ENCODE assay signal across 19 cellular contexts in genomic region chr17:60522889-60523626, GRCh38. TPM values are rescaled to one million over a fixed set of nuclear protein-coding genes. Genes with fewer than 3 reads are reported as not detected.
DNase-seq lines count a peak whose midpoint lies in the region; ATAC-seq and TF ChIP-seq lines count a peak whose summit lies in the region.
"Had no signal": no experiment of that assay in that cellular context is flagged by ENCODE, and none has a peak within 500 bp of the region (broad histone marks: within the 10 kb centered on the region; RNA-seq: fewer than 3 reads in every experiment).

No MANE protein-coding gene starts in this region.

- H3K4me1 Mint-ChIP-seq in MCF 10A (ENCODE audit: insufficient read depth, unreplicated experiment) (peaks cover 23% of the 10 kb centered on the region), type B pancreatic cell (ENCODE audit: unreplicated experiment) (peaks cover 10% of the 10 kb centered on the region)

- no peak overlapping the region for H3K9ac ChIP-seq in adipocyte (ENCODE audit: low read length)

- H3K36me3 ChIP-seq in breast epithelium (no peaks in the 10 kb centered on the region), adipocyte (ENCODE audit: control insufficient read depth, insufficient read depth, low read length, severe bottlenecking) (peaks cover 23% of the 10 kb centered on the region), sigmoid colon (peaks cover 0 to 16% (median 2%) of the 10 kb centered on the region in 4 donors)
- H3K36me3 ChIP-seq: right atrium auricular region, uterus had no signal

- CTCF ChIA-PET in MCF 10A (lab: Yijun Ruan, JAX): interaction anchor here (0.6 to 2.5 kb wide), 8 partner anchors 13 to 445 kb away, joined by 3 to 9 read pairs (median 3); no protein-coding TSS in a partner anchor

- POLR2A ChIA-PET in MCF 10A (lab: Yijun Ruan, JAX): interaction anchor here (0.5 to 6.4 kb wide), 7 partner anchors 9 to 359 kb away, joined by 3 to 113 read pairs (median 5); partner anchors contain the start of gene PPM1D

- H3K27me3 Mint-ChIP-seq in MCF 10A (ENCODE audit: insufficient read depth, unreplicated experiment) (no peaks in the 10 kb centered on the region), type B pancreatic cell (no peaks in the 10 kb centered on the region)
- H3K27me3 Mint-ChIP-seq: activated CD8-positive, alpha-beta memory T cell treated with anti-CD3 and anti-CD28 coated beads, Interleukin-2, amount 10 ng/mL, durations not matched to agents 7 days and 5 days; naive B cell had no signal

- H3K4me3 ChIP-seq in breast epithelium: peak overlapping the region in 1 of 3 donors; percentile 90
- peak overlapping the region; percentile 95 for H3K4me3 ChIP-seq in adipocyte (ENCODE audit: low read length)
- H3K4me3 ChIP-seq in foreskin fibroblast (ENCODE audit: low read depth in 1 of 2, low read length in 2 of 2): peak overlapping the region; percentile 90 to 94
- peak overlapping the region in 1 of 4 donors; percentile 85 for H3K4me3 ChIP-seq in sigmoid colon

- intact Hi-C loops in MCF 10A (cut with micrococcal nuclease): no loop called here
- intact Hi-C loops in breast epithelium (cut with DNase I; ENCODE audit: low total_unique reads): no loop called here
- intact Hi-C loops in sigmoid colon (cut with DNase I): no loop called here

- ATAC-seq in GM21529 (IDR thresholded peaks at IDR 0.05; ENCODE audit: unreplicated experiment): no peak
- ATAC-seq: activated CD8-positive, alpha-beta memory T cell treated with anti-CD3 and anti-CD28 coated beads, Interleukin-2, amount 10 ng/mL, durations not matched to agents 7 days and 5 days; activated naive CD4-positive, alpha-beta T cell treated with anti-CD3 and anti-CD28 coated beads, Interleukin-2, amount 50 U/mL, for 72 hours; left lung had no signal

- H3K27ac ChIP-seq in breast epithelium: no peak overlapping the region
- peak overlapping the region in 2 of 4 donors; percentile 98 to 99 for H3K27ac ChIP-seq in sigmoid colon
- H3K27ac ChIP-seq: epithelial cell of prostate, left lung, right atrium auricular region had no signal

- TF ChIP-seq EP300 in sigmoid colon (IDR thresholded peaks at IDR 0.05): no peak

- no peaks in the 10 kb centered on the region for H3K9me3 ChIP-seq in breast epithelium
- no peaks in the 10 kb centered on the region for H3K9me3 ChIP-seq in adipocyte (ENCODE audit: control insufficient read depth, low read length)
- no peaks in the 10 kb centered on the region for H3K9me3 ChIP-seq in sigmoid colon
- H3K9me3 ChIP-seq: left lung, right atrium auricular region, uterus had no signal

- DNase-seq in MCF 10A (ENCODE audit: unreplicated experiment) (no peak), breast epithelium (ENCODE audit: low spot score in 2 of 2) (no peak), adipocyte (ENCODE audit: low read depth) (peak; percentile 28), foreskin fibroblast (no peak), type B pancreatic cell (ENCODE audit: extremely low spot score, unreplicated experiment) (no peak), kidney glomerular epithelial cell (lab: John Stamatoyannopoulos, UW) (no peak), sigmoid colon (no peak)
- DNase-seq: activated CD8-positive, alpha-beta memory T cell treated with anti-CD3 and anti-CD28 coated beads, Interleukin-2, amount 10 ng/mL, durations not matched to agents 7 days and 5 days; DMS 273 treated with DMSO at 0.1 percent for 48 hours; GOT3; left lung; naive B cell; NCI-H1092; stimulated activated CD4-positive, alpha-beta T cell treated with anti-CD3 and anti-CD28 coated beads, Interleukin-4, amount 100 ng/mL, for 1 hour; uterus had no signal

- H3K4me3 Mint-ChIP-seq in MCF 10A (ENCODE audit: unreplicated experiment): peak overlapping the region; percentile 91
- H3K4me3 Mint-ChIP-seq in type B pancreatic cell: peak overlapping the region; percentile 15

- WGBS in sigmoid colon, 2 donors: 84 to 89% methylated on average over 3 of the region's 3 CpGs

- TF ChIP-seq POLR2A in breast epithelium (IDR thresholded peaks at IDR 0.05): no peak
- TF ChIP-seq POLR2A in sigmoid colon (IDR thresholded peaks at IDR 0.05): no peak

- H3K36me3 Mint-ChIP-seq in MCF 10A (ENCODE audit: insufficient read depth, unreplicated experiment) (peaks cover 30% of the 10 kb centered on the region), type B pancreatic cell (peaks cover 7% of the 10 kb centered on the region)

- H3K4me1 ChIP-seq in breast epithelium (no peaks in the 10 kb centered on the region), adipocyte (ENCODE audit: control insufficient read depth, insufficient read depth, low read length) (peaks cover 28% of the 10 kb centered on the region), sigmoid colon (peaks cover 0 to 50% (median 45%) of the 10 kb centered on the region in 4 donors)

- peak overlapping the region; percentile 13 for H3K27ac Mint-ChIP-seq in MCF 10A (ENCODE audit: low read depth, unreplicated experiment)
- no peak overlapping the region for H3K27ac Mint-ChIP-seq in type B pancreatic cell
- H3K27ac Mint-ChIP-seq: activated CD8-positive, alpha-beta memory T cell treated with anti-CD3 and anti-CD28 coated beads, Interleukin-2, amount 10 ng/mL, durations not matched to agents 7 days and 5 days; activated naive CD4-positive, alpha-beta T cell treated with anti-CD3 and anti-CD28 coated beads, Interleukin-2, amount 50 U/mL, for 72 hours had no signal

- no TSS peak for BruUV-seq in MCF 10A (replicated peaks; lab: Mats Ljungman, UMichigan)

- H3K9me3 Mint-ChIP-seq in MCF 10A (ENCODE audit: unreplicated experiment) (no peaks in the 10 kb centered on the region), type B pancreatic cell (peaks cover under 1% of the 10 kb centered on the region)
- H3K9me3 Mint-ChIP-seq: activated naive CD4-positive, alpha-beta T cell treated with anti-CD3 and anti-CD28 coated beads, Interleukin-2, amount 50 U/mL, for 72 hours; naive B cell had no signal

- TF ChIP-seq CTCF in MCF 10A (IDR thresholded peaks at IDR 0.05; ENCODE audit: unreplicated experiment): no peak
- TF ChIP-seq CTCF in breast epithelium (IDR thresholded peaks at IDR 0.05): no peak
- no peak for TF ChIP-seq CTCF in foreskin fibroblast (IDR thresholded peaks at IDR 0.05; ENCODE audit: low read depth, low read length)
- no peak for TF ChIP-seq CTCF in type B pancreatic cell (conservative IDR thresholded peaks at IDR 0.05)
- TF ChIP-seq CTCF in sigmoid colon (IDR thresholded peaks at IDR 0.05): no peak

- H3K27me3 ChIP-seq in breast epithelium: no peaks in the 10 kb centered on the region
- no peaks in the 10 kb centered on the region for H3K27me3 ChIP-seq in adipocyte (replicated peaks; ENCODE audit: control insufficient read depth, insufficient read depth, low read length)
- no peaks in the 10 kb centered on the region for H3K27me3 ChIP-seq in sigmoid colon
- H3K27me3 ChIP-seq: left lung, right atrium auricular region, uterus had no signal

RNA-seq across cellular contexts. Expression of gene APPBP2, which starts 3.0 kb away (rescaled TPM):
- 33.1 and 39.6 TPM in 2 replicates for total RNA-seq in MCF 10A (2022)
- total RNA-seq in breast epithelium: 10 to 100 TPM; 26.6 to 41.9 (median 30.2) TPM
- 44.8 and 66.4 TPM in 2 replicates for total RNA-seq in type B pancreatic cell (ENCODE audit: low replicate concordance)
- total RNA-seq in sigmoid colon: 10 to 100 TPM; 26.2 to 36.0 (median 33.8) TPM
- polyA plus RNA-seq in sigmoid colon: 1 to 10 TPM; 7.9 to 9.3 (median 8.4) TPM
